ENCODE assay signal across 1 cellular context in the genomic region with DNA sequence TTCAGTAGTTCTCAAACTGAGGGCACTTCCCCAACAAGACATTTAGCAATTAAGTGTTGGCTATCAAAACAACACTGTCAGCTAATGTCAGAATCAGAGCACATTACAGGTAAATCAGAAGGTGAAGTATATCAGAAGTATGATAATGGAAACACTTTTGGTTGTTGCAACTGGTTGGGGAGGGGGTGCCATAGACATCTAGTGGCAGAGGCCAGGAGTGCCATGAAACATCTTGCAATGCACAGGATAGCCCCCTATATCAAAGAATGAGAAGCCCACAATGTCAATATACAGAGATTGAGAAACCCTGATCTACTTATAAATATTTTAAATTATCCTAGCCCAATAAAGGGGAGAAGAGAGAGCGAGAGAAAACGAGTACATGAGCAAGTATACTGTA.
TF ChIP-seq lines count a peak whose summit lies in the region.

No MANE protein-coding gene starts in this region.

TF ChIP-seq in GM23338, 12 proteins besides CTCF, POLR2A, EP300 and RAD21 (continued from another document):
- TF ChIP-seq, protein P1, sequence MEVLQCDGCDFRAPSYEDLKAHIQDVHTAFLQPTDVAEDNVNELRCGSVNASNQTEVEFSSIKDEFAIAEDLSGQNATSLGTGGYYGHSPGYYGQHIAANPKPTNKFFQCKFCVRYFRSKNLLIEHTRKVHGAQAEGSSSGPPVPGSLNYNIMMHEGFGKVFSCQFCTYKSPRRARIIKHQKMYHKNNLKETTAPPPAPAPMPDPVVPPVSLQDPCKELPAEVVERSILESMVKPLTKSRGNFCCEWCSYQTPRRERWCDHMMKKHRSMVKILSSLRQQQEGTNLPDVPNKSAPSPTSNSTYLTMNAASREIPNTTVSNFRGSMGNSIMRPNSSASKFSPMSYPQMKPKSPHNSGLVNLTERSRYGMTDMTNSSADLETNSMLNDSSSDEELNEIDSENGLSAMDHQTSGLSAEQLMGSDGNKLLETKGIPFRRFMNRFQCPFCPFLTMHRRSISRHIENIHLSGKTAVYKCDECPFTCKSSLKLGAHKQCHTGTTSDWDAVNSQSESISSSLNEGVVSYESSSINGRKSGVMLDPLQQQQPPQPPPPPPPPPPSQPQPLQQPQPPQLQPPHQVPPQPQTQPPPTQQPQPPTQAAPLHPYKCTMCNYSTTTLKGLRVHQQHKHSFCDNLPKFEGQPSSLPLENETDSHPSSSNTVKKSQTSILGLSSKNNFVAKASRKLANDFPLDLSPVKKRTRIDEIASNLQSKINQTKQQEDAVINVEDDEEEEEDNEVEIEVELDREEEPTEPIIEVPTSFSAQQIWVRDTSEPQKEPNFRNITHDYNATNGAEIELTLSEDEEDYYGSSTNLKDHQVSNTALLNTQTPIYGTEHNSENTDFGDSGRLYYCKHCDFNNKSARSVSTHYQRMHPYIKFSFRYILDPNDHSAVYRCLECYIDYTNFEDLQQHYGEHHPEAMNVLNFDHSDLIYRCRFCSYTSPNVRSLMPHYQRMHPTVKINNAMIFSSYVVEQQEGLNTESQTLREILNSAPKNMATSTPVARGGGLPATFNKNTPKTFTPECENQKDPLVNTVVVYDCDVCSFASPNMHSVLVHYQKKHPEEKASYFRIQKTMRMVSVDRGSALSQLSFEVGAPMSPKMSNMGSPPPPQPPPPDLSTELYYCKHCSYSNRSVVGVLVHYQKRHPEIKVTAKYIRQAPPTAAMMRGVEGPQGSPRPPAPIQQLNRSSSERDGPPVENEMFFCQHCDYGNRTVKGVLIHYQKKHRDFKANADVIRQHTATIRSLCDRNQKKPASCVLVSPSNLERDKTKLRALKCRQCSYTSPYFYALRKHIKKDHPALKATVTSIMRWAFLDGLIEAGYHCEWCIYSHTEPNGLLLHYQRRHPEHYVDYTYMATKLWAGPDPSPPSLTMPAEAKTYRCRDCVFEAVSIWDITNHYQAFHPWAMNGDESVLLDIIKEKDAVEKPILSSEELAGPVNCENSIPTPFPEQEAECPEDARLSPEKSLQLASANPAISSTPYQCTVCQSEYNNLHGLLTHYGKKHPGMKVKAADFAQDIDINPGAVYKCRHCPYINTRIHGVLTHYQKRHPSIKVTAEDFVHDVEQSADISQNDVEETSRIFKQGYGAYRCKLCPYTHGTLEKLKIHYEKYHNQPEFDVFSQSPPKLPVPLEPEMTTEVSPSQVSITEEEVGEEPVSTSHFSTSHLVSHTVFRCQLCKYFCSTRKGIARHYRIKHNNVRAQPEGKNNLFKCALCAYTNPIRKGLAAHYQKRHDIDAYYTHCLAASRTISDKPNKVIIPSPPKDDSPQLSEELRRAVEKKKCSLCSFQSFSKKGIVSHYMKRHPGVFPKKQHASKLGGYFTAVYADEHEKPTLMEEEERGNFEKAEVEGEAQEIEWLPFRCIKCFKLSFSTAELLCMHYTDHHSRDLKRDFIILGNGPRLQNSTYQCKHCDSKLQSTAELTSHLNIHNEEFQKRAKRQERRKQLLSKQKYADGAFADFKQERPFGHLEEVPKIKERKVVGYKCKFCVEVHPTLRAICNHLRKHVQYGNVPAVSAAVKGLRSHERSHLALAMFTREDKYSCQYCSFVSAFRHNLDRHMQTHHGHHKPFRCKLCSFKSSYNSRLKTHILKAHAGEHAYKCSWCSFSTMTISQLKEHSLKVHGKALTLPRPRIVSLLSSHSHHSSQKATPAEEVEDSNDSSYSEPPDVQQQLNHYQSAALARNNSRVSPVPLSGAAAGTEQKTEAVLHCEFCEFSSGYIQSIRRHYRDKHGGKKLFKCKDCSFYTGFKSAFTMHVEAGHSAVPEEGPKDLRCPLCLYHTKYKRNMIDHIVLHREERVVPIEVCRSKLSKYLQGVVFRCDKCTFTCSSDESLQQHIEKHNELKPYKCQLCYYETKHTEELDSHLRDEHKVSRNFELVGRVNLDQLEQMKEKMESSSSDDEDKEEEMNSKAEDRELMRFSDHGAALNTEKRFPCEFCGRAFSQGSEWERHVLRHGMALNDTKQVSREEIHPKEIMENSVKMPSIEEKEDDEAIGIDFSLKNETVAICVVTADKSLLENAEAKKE (CRISPR knock-in tag; IDR thresholded peaks at IDR 0.05) = no peak
- TF ChIP-seq EZH2phosphoT487 (IDR thresholded peaks at IDR 0.05; ENCODE audit: unreplicated experiment) = no peak
TF ChIP-seq in GM23338: peak in this region for 0.
